7 cellular contexts compared by ENCODE assay signal in the genomic region with DNA sequence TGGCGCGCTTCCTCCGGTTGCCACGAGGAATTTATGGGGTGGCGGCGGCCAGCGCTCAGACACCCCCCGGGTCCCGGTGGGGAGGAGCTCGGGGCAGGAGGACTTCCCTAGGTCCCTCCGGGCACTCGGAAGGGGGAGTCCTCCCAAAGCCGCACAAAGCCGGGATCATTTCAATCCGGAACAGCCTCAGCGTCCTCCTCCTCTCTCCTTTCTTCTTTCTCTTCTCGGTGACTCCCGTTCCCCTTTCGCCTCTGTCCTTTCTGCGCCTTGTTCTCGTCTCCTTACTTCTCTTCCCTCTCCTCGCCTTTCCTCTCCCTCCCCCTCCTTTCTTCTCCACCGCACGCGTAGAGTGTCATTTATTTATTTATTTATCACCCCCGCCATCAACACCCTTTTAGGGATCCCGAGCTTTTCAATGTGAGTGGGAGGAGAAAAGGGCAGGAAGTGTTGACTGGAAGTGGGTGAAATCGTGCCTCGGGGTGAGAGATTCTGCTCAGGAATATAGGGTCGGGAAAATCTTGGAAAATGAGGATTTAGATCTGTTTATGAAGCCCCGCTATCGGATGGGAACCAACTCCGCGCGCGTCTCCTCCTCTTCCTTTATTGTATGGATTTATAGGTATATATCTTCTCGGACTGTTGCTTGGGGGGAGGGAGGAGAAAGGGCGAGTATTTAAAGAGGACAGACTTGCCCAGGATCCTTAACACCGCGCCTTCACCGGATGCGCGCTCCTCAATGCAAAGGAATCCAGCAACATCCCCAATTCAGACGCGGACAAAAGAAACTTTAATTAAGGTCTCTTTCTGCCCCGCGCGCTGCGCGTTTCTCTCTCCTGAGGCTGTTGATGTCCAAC. TPM values are rescaled to one million over a fixed set of nuclear protein-coding genes. Genes with fewer than 3 reads are reported as not detected.
DNase-seq lines count a peak whose midpoint lies in the region; ATAC-seq and TF ChIP-seq lines count a peak whose summit lies in the region.

No MANE protein-coding gene starts in this region.

- H3K27ac ChIP-seq in HCT116 (ENCODE audit: low read depth, low read length), result peak overlapping the region; percentile 74
- peak overlapping the region; percentile 84 to 96 for H3K27ac ChIP-seq in SK-N-SH (ENCODE audit: low read depth in 2 of 2, low read length in 1 of 2)
- peak overlapping the region; percentile 84 for H3K27ac ChIP-seq in trophoblast cell (ENCODE audit: low read depth, low read length)

- H2AFZ ChIP-seq in HCT116 (ENCODE audit: low read depth, low read length, poor library complexity, severe bottlenecking), result peak overlapping the region; percentile 20
- peak overlapping the region; percentile 98 for H2AFZ ChIP-seq in SK-N-SH (ENCODE audit: low read depth)
- peak overlapping the region; percentile 58 for H2AFZ ChIP-seq in trophoblast cell (ENCODE audit: insufficient read depth, low read length, poor library complexity)

- H3K4me3 Mint-ChIP-seq in glutamatergic neuron (ENCODE audit: unreplicated experiment), result peak overlapping the region; percentile 99

- peak overlapping the region; percentile 71 for H2BK120ac ChIP-seq in trophoblast cell (ENCODE audit: insufficient read depth, low read length, poor library complexity)

- H4K8ac ChIP-seq in trophoblast cell (ENCODE audit: low read depth, low read length), result peak overlapping the region; percentile 92

- WGBS in SK-N-SH (ENCODE audit: low lambda C conversion rate), result under 1% methylated on average over 45 of the region's 50 CpGs
- WGBS in trophoblast cell (ENCODE audit: extremely low coverage, insufficient coverage, insufficient read length), result no CpG with 5 or more reads among the region's 50 CpGs

- no peak for TF ChIP-seq EP300 in SK-N-SH (IDR thresholded peaks at IDR 0.05; ENCODE audit: borderline replicate concordance in 1 of 2, low read depth in 1 of 2, low read length in 1 of 2)

- H2BK12ac ChIP-seq in trophoblast cell (ENCODE audit: low read length), result peak overlapping the region; percentile 45

- no peaks in the 10 kb centered on the region for H3K36me3 Mint-ChIP-seq in glutamatergic neuron (ENCODE audit: unreplicated experiment)

- intact Hi-C loops in HCT116 (cut with micrococcal nuclease), result loop anchor here (5.0 to 10.0 kb wide), 3 partner anchors 56 to 959 kb away; no protein-coding TSS in a partner anchor

- BruUV-seq in HCT116 (replicated peaks; lab: Mats Ljungman, UMichigan), result no TSS peak

- no peak for TF ChIP-seq CTCF in HCT116 (IDR thresholded peaks at IDR 0.05 in 2 of 3, conservative IDR thresholded peaks at IDR 0.05 in 1 of 3; ENCODE audit: borderline replicate concordance in 1 of 3, insufficient read depth in 1 of 3, low read depth in 2 of 3, low read length in 2 of 3)
- no peak for TF ChIP-seq CTCF in SK-N-SH (IDR thresholded peaks at IDR 0.05)
- TF ChIP-seq CTCF in glutamatergic neuron (IDR thresholded peaks at IDR 0.05; ENCODE audit: partially characterized antibody, unreplicated experiment), result no peak

- TF ChIP-seq RAD21 in HCT116 (IDR thresholded peaks at IDR 0.05; ENCODE audit: low read depth), result no peak
- TF ChIP-seq RAD21 in SK-N-SH (IDR thresholded peaks at IDR 0.05; ENCODE audit: low read length), result no peak

- H3K9me2 ChIP-seq in HCT116 (ENCODE audit: insufficient read depth), result no peaks in the 10 kb centered on the region
- no peaks in the 10 kb centered on the region for H3K9me2 ChIP-seq in SK-N-SH

- peak overlapping the region; percentile 47 for H2AK5ac ChIP-seq in trophoblast cell (ENCODE audit: low read length)

- H3K4me2 ChIP-seq in HCT116 (ENCODE audit: low read length) (peak overlapping the region; percentile 83), SK-N-SH (peak overlapping the region; percentile 93), trophoblast cell (ENCODE audit: low read length) (peak overlapping the region; percentile 72)

- peak overlapping the region; percentile 90 for H3K4ac ChIP-seq in trophoblast cell (ENCODE audit: low read depth, low read length)

- DNase-seq in HCT116 (ENCODE audit: low read depth, low spot score) (no peak), SK-N-SH (peak; percentile 65), glutamatergic neuron (peak; percentile 55), trophoblast cell (peak; percentile 5 to 49), iPS-NIHi7 (ENCODE audit: extremely low spot score) (no peak)

- peaks cover 13% of the 10 kb centered on the region for H3F3A ChIP-seq in SK-N-SH (replicated peaks; ENCODE audit: insufficient read depth)

- H4K12ac ChIP-seq in trophoblast cell (ENCODE audit: low read depth, low read length), result peak overlapping the region; percentile 91

- H2BK5ac ChIP-seq in trophoblast cell (ENCODE audit: low read depth, low read length, poor library complexity), result peak overlapping the region; percentile 68

- H4K20me1 ChIP-seq in HCT116 (ENCODE audit: insufficient read depth) (no peaks in the 10 kb centered on the region), SK-N-SH (ENCODE audit: insufficient read depth) (no peaks in the 10 kb centered on the region)

- CTCF ChIA-PET in HCT116 (lab: Charles Lee) (no interaction called here), SK-N-SH (lab: Yijun Ruan, JAX) (interaction anchor here (0.6 to 3.6 kb wide), 8 partner anchors 8 to 1019 kb away, joined by 3 to 14 read pairs (median 4); no protein-coding TSS in a partner anchor)

- ATAC-seq in HCT116, result peak; percentile 46
- no peak for ATAC-seq in GM18505 (IDR thresholded peaks at IDR 0.05; ENCODE audit: unreplicated experiment)
- ATAC-seq in HG02973 (IDR thresholded peaks at IDR 0.05; ENCODE audit: unreplicated experiment), result no peak

- H3K79me2 ChIP-seq in HCT116 (ENCODE audit: insufficient read depth, low read length) (0 out of 2 replicates have a peak, but pooled peaks cover 3% of the 10 kb centered on the region), SK-N-SH (ENCODE audit: insufficient read depth) (peaks cover 24% of the 10 kb centered on the region), trophoblast cell (ENCODE audit: control insufficient read depth, insufficient read depth, low read length, poor library complexity) (peaks cover 43% of the 10 kb centered on the region)

- peak overlapping the region; percentile 90 for H4K91ac ChIP-seq in trophoblast cell (ENCODE audit: low read depth, low read length)

- POLR2A ChIA-PET in HCT116 (lab: Charles Lee), result interaction anchor here (1.8 kb wide), 1 partner anchor 11 kb away, joined by 5 read pairs; no protein-coding TSS in a partner anchor
- POLR2A ChIA-PET in SK-N-SH (lab: Yijun Ruan, JAX), result interaction anchor here (0.6 kb wide), 1 partner anchor 1022 kb away, joined by 4 read pairs; no protein-coding TSS in a partner anchor

- H3K9me3 ChIP-seq in HCT116 (ENCODE audit: control insufficient read depth in 1 of 2, insufficient read depth in 1 of 2, low read depth in 1 of 2, low read length in 2 of 2), result no peaks in the 10 kb centered on the region
- H3K9me3 ChIP-seq in SK-N-SH, result no peaks in the 10 kb centered on the region
- no peaks in the 10 kb centered on the region for H3K9me3 ChIP-seq in trophoblast cell (ENCODE audit: insufficient read depth, low read depth, low read length)

- H3K27me3 ChIP-seq in HCT116 (ENCODE audit: insufficient read depth, low read length) (no peaks in the 10 kb centered on the region), SK-N-SH (ENCODE audit: insufficient read depth) (no peaks in the 10 kb centered on the region; the same call in 1 of the 2 replicates), trophoblast cell (ENCODE audit: insufficient read depth, low read length) (no peaks in the 10 kb centered on the region)

- H3K27ac Mint-ChIP-seq in glutamatergic neuron (ENCODE audit: unreplicated experiment), result peak overlapping the region; percentile 96

- TF ChIP-seq POLR2A in HCT116 (IDR thresholded peaks at IDR 0.05; ENCODE audit: borderline replicate concordance, extremely low read depth, insufficient read depth, insufficient read length) (no peak), GM18505 (IDR thresholded peaks at IDR 0.05; ENCODE audit: borderline replicate concordance, extremely low read depth, insufficient read depth, insufficient read length) (no peak)

- peaks cover 15% of the 10 kb centered on the region for H3K4me1 Mint-ChIP-seq in glutamatergic neuron (ENCODE audit: low read depth, unreplicated experiment)

- H3K23ac ChIP-seq in trophoblast cell (ENCODE audit: low read length), result no peak overlapping the region

- peaks cover 46% of the 10 kb centered on the region for H3K9me3 Mint-ChIP-seq in glutamatergic neuron (ENCODE audit: unreplicated experiment)

- peaks cover 42% of the 10 kb centered on the region for H3K27me3 Mint-ChIP-seq in glutamatergic neuron (ENCODE audit: unreplicated experiment)

- H3K79me1 ChIP-seq in trophoblast cell (ENCODE audit: low read length), result peaks cover 50% of the 10 kb centered on the region

- H3K9ac ChIP-seq in HCT116 (ENCODE audit: low read length) (peak overlapping the region; percentile 74), SK-N-SH (peak overlapping the region; percentile 94), trophoblast cell (ENCODE audit: low read length) (peak overlapping the region; percentile 91)

- peak overlapping the region; percentile 59 to 61 for H3K4me3 ChIP-seq in HCT116 (replicated peaks in 1 of 2; ENCODE audit: low read depth in 1 of 2, low read length in 2 of 2)
- peak overlapping the region; percentile 64 to 91 for H3K4me3 ChIP-seq in SK-N-SH (ENCODE audit: low read depth in 2 of 2, low read length in 1 of 2)
- H3K4me3 ChIP-seq in trophoblast cell (ENCODE audit: low read depth, low read length), result peak overlapping the region; percentile 89

- peak overlapping the region; percentile 87 for H3K14ac ChIP-seq in trophoblast cell (ENCODE audit: low read length)

- H3K36me3 ChIP-seq in HCT116 (ENCODE audit: control insufficient read depth in 1 of 2, insufficient read depth in 2 of 2, low read length in 2 of 2), result no peaks in the 10 kb centered on the region
- no peaks in the 10 kb centered on the region for H3K36me3 ChIP-seq in SK-N-SH (replicated peaks in 1 of 2; ENCODE audit: control insufficient read depth in 1 of 2, insufficient read depth in 2 of 2, low read length in 1 of 2)
- no peaks in the 10 kb centered on the region for H3K36me3 ChIP-seq in trophoblast cell (ENCODE audit: control insufficient read depth in 1 of 2, insufficient read depth in 2 of 2, low read length in 2 of 2)

- H3K18ac ChIP-seq in trophoblast cell (ENCODE audit: low read length), result peak overlapping the region; percentile 76

- H3K4me1 ChIP-seq in HCT116 (ENCODE audit: control insufficient read depth in 1 of 2, insufficient read depth in 2 of 2, low read length in 2 of 2), result peaks cover 5 to 16% of the 10 kb centered on the region in 2 experiments; a peak in 3 of 4 replicates
- H3K4me1 ChIP-seq in SK-N-SH (ENCODE audit: control insufficient read depth in 1 of 2, insufficient read depth in 2 of 2, low read depth in 1 of 2, low read length in 1 of 2), result no peaks in the 10 kb centered on the region; a peak in 2 of 4 replicates
- H3K4me1 ChIP-seq in trophoblast cell (ENCODE audit: control insufficient read depth in 1 of 2, insufficient read depth in 2 of 2, low read length in 2 of 2), result no peaks in the 10 kb centered on the region

- RAD21 ChIA-PET in HCT116 (lab: Charles Lee; ENCODE audit: low non-redundant PET in 1 of 2, low total read pairs in 2 of 2, uncharacterized antibody in 2 of 2, unreplicated experiment in 2 of 2), result no interaction called here

RNA-seq across cellular contexts. Expression of gene ZNF462, which starts 2.0 kb away (rescaled TPM):
- 18.1 TPM for total RNA-seq in HCT116 (2021; ENCODE audit: unreplicated experiment)
- polyA plus RNA-seq in HCT116 (2012), result 4.2 and 4.5 TPM in 2 replicates
- 5.2 and 5.5 TPM in 2 replicates for polyA plus RNA-seq in SK-N-SH (2012; rRNA removed)
- polyA plus RNA-seq in SK-N-SH (2012; cell fraction: cytosol; rRNA removed), result 3.4 and 3.8 TPM in 2 replicates
- polyA plus RNA-seq in SK-N-SH (2012; cell fraction: nucleus; rRNA removed), result 6.8 and 10.0 TPM in 2 replicates
- total RNA-seq in glutamatergic neuron (ENCODE audit: unreplicated experiment), result 259 TPM
- polyA plus RNA-seq in trophoblast cell (2013), result 20.2 and 22.5 TPM in 2 replicates

Comparison
In these comparisons a context has a peak if more than half of its experiments do, and no peak if none do; other contexts are left out.
1. DNase-seq: peak in SK-N-SH (single experiment), glutamatergic neuron (single experiment) and trophoblast cell (2 of 2); none in HCT116 (single experiment) and iPS-NIHi7 (single experiment).
2. H2AFZ ChIP-seq: peak in every context shown above with its lines; median percentile 98 in SK-N-SH; 58 in trophoblast cell; 20 in HCT116.
3. RNA of gene ZNF462, which starts 2.0 kb away (total RNA-seq): 259 TPM in glutamatergic neuron (single experiment); 18.1 TPM in HCT116 (single experiment); every median in the first group is over 10 times any median in the second.
4. Of the 11 proteins assayed by ChIP-seq in both SK-N-SH and HCT116: peak only in SK-N-SH: SIN3A; only in HCT116: none; in both: none; in neither: 10.
5. Peak in every context shown above with its lines, with median percentiles within 50 percentile points of each other: H3K27ac ChIP-seq, H3K4me2 ChIP-seq, H3K4me3 ChIP-seq and H3K9ac ChIP-seq.